15 cellular contexts compared by ENCODE assay signal in genomic region chr1:102879439-102879993, GRCh38.
DNase-seq lines count a peak whose midpoint lies in the region; ATAC-seq and TF ChIP-seq lines count a peak whose summit lies in the region.
"Had no signal": no experiment of that assay in that cellular context is flagged by ENCODE, and none has a peak within 500 bp of the region (broad histone marks: within the 10 kb centered on the region; RNA-seq: fewer than 3 reads in every experiment).

No MANE protein-coding gene starts in this region.

- peak overlapping the region; percentile 76 for H2AFZ ChIP-seq in ACC112 (ENCODE audit: low read length, unreplicated experiment)

- H3K27ac ChIP-seq in ACC112 (ENCODE audit: low read depth, low read length) (peak overlapping the region; percentile 91), adrenal gland (no peak overlapping the region)
- H3K27ac ChIP-seq: upper lobe of left lung had no signal

- intact Hi-C loops in adrenal gland (cut with DNase I), result no loop called here

- TF ChIP-seq CTCF in adrenal gland (IDR thresholded peaks at IDR 0.05), result no peak

- no peak for TF ChIP-seq POLR2A in adrenal gland (IDR thresholded peaks at IDR 0.05)

- peak; percentile 39 for DNase-seq in HPDE6-E6E7 (ENCODE audit: extremely low spot score)
- peak; percentile 68 for DNase-seq in adipocyte (ENCODE audit: low read depth)
- peak; percentile 75 for DNase-seq in glomerular visceral epithelial cell (ENCODE audit: extremely low spot score)
- no peak for DNase-seq in adrenal gland
- DNase-seq: activated CD8-positive, alpha-beta memory T cell treated with anti-CD3 and anti-CD28 coated beads for 24 hours; AML-193; effector CD8-positive, alpha-beta T cell; naive thymus-derived CD4-positive, alpha-beta T cell; NCI-H146; small intestine; upper lobe of left lung had no signal

- H3K4me1 ChIP-seq in ACC112 (ENCODE audit: control insufficient read depth, insufficient read depth, low read length, unreplicated experiment), result peaks cover 31% of the 10 kb centered on the region
- H3K4me1 ChIP-seq in adipocyte (ENCODE audit: control insufficient read depth, insufficient read depth, low read length), result peaks cover 3% of the 10 kb centered on the region
- H3K4me1 ChIP-seq in adrenal gland (replicated peaks in 1 of 2), result no peaks in the 10 kb centered on the region
- H3K4me1 ChIP-seq: upper lobe of left lung had no signal

- no peaks in the 10 kb centered on the region for H3K79me2 ChIP-seq in ACC112 (ENCODE audit: control insufficient read depth, insufficient read depth, low read length, unreplicated experiment)

- H3K27me3 ChIP-seq in ACC112 (ENCODE audit: insufficient read depth, low read length) (no peaks in the 10 kb centered on the region), adipocyte (replicated peaks; ENCODE audit: control insufficient read depth, insufficient read depth, low read length) (no peaks in the 10 kb centered on the region), adrenal gland (no peaks in the 10 kb centered on the region)
- H3K27me3 ChIP-seq: upper lobe of left lung had no signal

- H3K9ac ChIP-seq in adipocyte (ENCODE audit: low read length), result no peak overlapping the region

- no peaks in the 10 kb centered on the region for H3K9me3 ChIP-seq in adipocyte (ENCODE audit: control insufficient read depth, low read length)
- no peaks in the 10 kb centered on the region for H3K9me3 ChIP-seq in adrenal gland (replicated peaks in 1 of 3)
- H3K9me3 ChIP-seq: upper lobe of left lung had no signal

- ATAC-seq in GM19397 (IDR thresholded peaks at IDR 0.05; ENCODE audit: unreplicated experiment), result no peak
- ATAC-seq in GM21390 (IDR thresholded peaks at IDR 0.05; ENCODE audit: unreplicated experiment), result no peak
- ATAC-seq in GM18498 (IDR thresholded peaks at IDR 0.05; ENCODE audit: unreplicated experiment), result no peak
- ATAC-seq: naive thymus-derived CD4-positive, alpha-beta T cell had no signal

- WGBS in adrenal gland, 4 donors, result 74 to 87% (median 84%) methylated on average over 6 of the region's 6 CpGs

- H3K36me3 ChIP-seq in ACC112 (ENCODE audit: insufficient read depth, low read length) (no peaks in the 10 kb centered on the region), adipocyte (ENCODE audit: control insufficient read depth, insufficient read depth, low read length, severe bottlenecking) (peaks cover 4% of the 10 kb centered on the region), adrenal gland (replicated peaks in 1 of 2) (no peaks in the 10 kb centered on the region)
- H3K36me3 ChIP-seq: upper lobe of left lung had no signal

- peak overlapping the region; percentile 40; the same call in 1 of the 2 replicates for H3K4me3 ChIP-seq in ACC112 (ENCODE audit: low read depth, low read length)
- no peak overlapping the region for H3K4me3 ChIP-seq in adipocyte (ENCODE audit: low read length)
- no peak overlapping the region for H3K4me3 ChIP-seq in adrenal gland
- H3K4me3 ChIP-seq: upper lobe of left lung had no signal

Comparison
In these comparisons a context has a peak if more than half of its experiments do, and no peak if none do; other contexts are left out.
1. DNase-seq: peak in HPDE6-E6E7 (single experiment), adipocyte (single experiment) and glomerular visceral epithelial cell (single experiment); none in adrenal gland (0 of 7).